In the genomic region with DNA sequence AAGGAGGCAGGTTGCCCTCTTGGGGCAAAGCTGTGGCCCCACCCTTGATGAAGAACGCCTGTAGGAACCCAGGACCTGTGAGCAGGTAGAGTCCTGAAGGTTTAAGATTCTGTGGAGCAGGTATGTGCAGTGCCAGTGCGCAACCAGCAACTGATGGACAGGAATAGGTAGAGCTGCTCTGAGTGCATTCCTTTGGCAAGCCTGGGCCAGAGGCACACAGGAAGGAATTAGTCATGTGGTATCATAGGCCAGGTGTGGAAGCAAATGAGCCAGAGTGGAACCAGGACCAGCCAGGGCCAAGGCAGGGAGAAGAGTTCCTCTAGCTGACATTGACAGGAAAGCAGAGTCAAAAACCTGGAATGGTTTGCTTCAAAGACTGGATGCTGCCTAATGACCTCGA, we compare ENCODE assay signal across 11 cellular contexts. TPM values are rescaled to one million over a fixed set of nuclear protein-coding genes. Genes with fewer than 3 reads are reported as not detected.
A peak's percentile ranks its signal among the peaks of the same experiment; 100 is the strongest.
DNase-seq lines count a peak whose midpoint lies in the region; ATAC-seq, FAIRE-seq and TF ChIP-seq lines count a peak whose summit lies in the region.
"Had no signal": no experiment of that assay in that cellular context is flagged by ENCODE, and none has a peak within 500 bp of the region (broad histone marks: within the 10 kb centered on the region; RNA-seq: fewer than 3 reads in every experiment).

No MANE protein-coding gene starts in this region.

- in situ Hi-C loops in GM23248 (cut with MboI), result no loop called here

- TF ChIP-seq CTCF in bronchial epithelial cell (IDR thresholded peaks at IDR 0.05; ENCODE audit: insufficient read depth, low read length, severe bottlenecking) (no peak), pancreas (IDR thresholded peaks at IDR 0.05) (no peak)

- peaks cover 10% of the 10 kb centered on the region; the same call in 1 of the 2 replicates for H3K79me2 ChIP-seq in GM23248 (ENCODE audit: insufficient read depth)

- ATAC-seq in pancreas (peak; percentile 9 to 45 (median 22)), HG03571 (IDR thresholded peaks at IDR 0.05; ENCODE audit: unreplicated experiment) (no peak)

- H3K27me3 ChIP-seq in bronchial epithelial cell (ENCODE audit: control insufficient read depth, insufficient read depth, low read length) (no peaks in the 10 kb centered on the region), pancreas (no peaks in the 10 kb centered on the region), GM23248 (replicated peaks; ENCODE audit: insufficient read depth) (no peaks in the 10 kb centered on the region)

- 0 out of 2 replicates have a peak, but pooled peaks cover 4% of the 10 kb centered on the region for H3F3A ChIP-seq in GM23248 (ENCODE audit: insufficient read depth)

- no peak overlapping the region for H3K4me2 ChIP-seq in GM23248 (ENCODE audit: unreplicated experiment)

- DNase-seq in ELF-1 (ENCODE audit: low read depth, low spot score) (peak; percentile 9), NCI-H2196 (lab: John Stamatoyannopoulos, UW; ENCODE audit: unreplicated experiment) (peak; percentile 6), bronchial epithelial cell (ENCODE audit: low read depth) (peak; percentile 99), pancreas (no peak), GM23248 (no peak), NCI-H524 (lab: John Stamatoyannopoulos, UW) (no peak)
- DNase-seq: cortex of kidney, head of caudate nucleus had no signal

- H3K9me2 ChIP-seq in GM23248 (ENCODE audit: insufficient read depth), result no peaks in the 10 kb centered on the region

- 93 to 95% methylated on average over 3 of the region's 3 CpGs for WGBS in pancreas, 2 donors
- WGBS in GM23248 (ENCODE audit: low coverage in 1 of 2, low lambda C conversion rate in 2 of 2, missing lambda C conversion rate in 2 of 2), 2 experiments, result 98 to 100% methylated on average over 3 of the region's 3 CpGs

- peak; percentile 99 for FAIRE-seq in bronchial epithelial cell (lab: Jason Lieb, UNC)
- no peak for FAIRE-seq in pancreas (lab: Jason Lieb, UNC)
- FAIRE-seq: HTR-8/SVneo had no signal

- intact Hi-C loops in pancreas (cut with DNase I), result no loop called here

- peaks cover 0 to 3% (median 0%) of the 10 kb centered on the region in 3 donors for H3K4me1 ChIP-seq in pancreas
- 0 out of 2 replicates have a peak, but pooled peaks cover 10% of the 10 kb centered on the region for H3K4me1 ChIP-seq in GM23248 (ENCODE audit: insufficient read depth)

- H3K4me3 ChIP-seq in bronchial epithelial cell (ENCODE audit: low read depth, low read length) (no peak overlapping the region), pancreas (no peak overlapping the region), GM23248 (no peak overlapping the region)

- H3K27ac ChIP-seq in pancreas (no peak overlapping the region), GM23248 (no peak overlapping the region)

- H2AFZ ChIP-seq in GM23248, result no peak overlapping the region

- no peaks in the 10 kb centered on the region for H4K20me1 ChIP-seq in GM23248 (ENCODE audit: insufficient read depth)

- H3K9ac ChIP-seq in GM23248, result no peak overlapping the region

- no peaks in the 10 kb centered on the region for H3K36me3 ChIP-seq in bronchial epithelial cell (ENCODE audit: control insufficient read depth, insufficient read depth, low read length)
- no peaks in the 10 kb centered on the region for H3K36me3 ChIP-seq in pancreas
- H3K36me3 ChIP-seq in GM23248 (ENCODE audit: low read depth), result no peaks in the 10 kb centered on the region

- H3K9me3 ChIP-seq in pancreas (no peaks in the 10 kb centered on the region), GM23248 (ENCODE audit: low read depth) (no peaks in the 10 kb centered on the region)

RNA-seq across cellular contexts. Expression of a gene that starts 1.4 kb away (rescaled TPM):
- total RNA-seq in bronchial epithelial cell (1.3 and 1.7 TPM in 2 replicates), pancreas (1 to 10 TPM in 5 of 6 donors, under 1 TPM in 1; 0.98 to 1.8 (median 1.3) TPM)
- polyA plus RNA-seq in pancreas (1 to 10 TPM; 1.9 to 2.9 TPM), GM23248 (2016; fragmentation: Nextera tagmentation; extraction: Ambion mirVana) (2.9 and 3.8 TPM in 2 replicates)
- 0.13 and 1.1 TPM in 2 replicates for total RNA-seq in GM23248 (2014; rRNA removed; shearing (Covaris generic))

RNA-seq across cellular contexts. Expression of a gene that starts 39.1 kb away (rescaled TPM):
- total RNA-seq in bronchial epithelial cell (not detected in 2 replicates), pancreas (not detected)
- polyA plus RNA-seq in pancreas (under 1 TPM; 0.28 to 0.38 TPM), GM23248 (2016; fragmentation: Nextera tagmentation; extraction: Ambion mirVana) (not detected in 2 replicates)
- not detected in 2 replicates for total RNA-seq in GM23248 (2014; rRNA removed; shearing (Covaris generic))
- total RNA-seq: subcutaneous adipose tissue had no signal

Comparison
In these comparisons a context has a peak if more than half of its experiments do, and no peak if none do; other contexts are left out.
1. DNase-seq: peak in ELF-1 (single experiment), NCI-H2196 (single experiment) and bronchial epithelial cell (single experiment); none in pancreas (0 of 6), GM23248 (single experiment) and NCI-H524 (0 of 2).